In the genomic region with DNA sequence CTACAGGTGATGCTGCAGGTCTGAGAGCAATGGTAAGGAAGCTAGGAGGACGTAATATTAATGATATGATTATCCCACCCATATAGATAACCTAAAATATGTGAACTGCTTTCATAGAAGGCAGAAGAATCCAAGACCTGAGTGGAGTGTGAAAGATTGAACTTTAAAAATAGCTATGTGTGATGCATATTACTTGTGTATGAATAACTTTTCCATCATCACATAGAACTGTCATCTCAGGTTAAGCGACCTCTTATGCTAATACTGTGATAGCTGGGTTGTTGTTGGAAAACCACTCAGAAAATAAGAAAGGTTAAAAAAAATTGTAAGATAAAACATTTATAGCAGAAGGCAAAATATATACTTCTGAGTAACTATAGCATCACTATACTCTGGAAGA, we compare ENCODE assay signal across 28 cellular contexts.
"Had no signal": no experiment of that assay in that cellular context is flagged by ENCODE, and none has a peak within 500 bp of the region (broad histone marks: within the 10 kb centered on the region; RNA-seq: fewer than 3 reads in every experiment).

No MANE protein-coding gene starts in this region.

- H3K9me3 Mint-ChIP-seq: dendritic cell treated with granulocyte-macrophage colony-stimulating factor and Interleukin-4, amounts not matched to agents 40 ng/mL and 50 ng/mL, for 4 days; effector memory CD8-positive, alpha-beta T cell had no signal

- H3K27me3 ChIP-seq: colonic mucosa, dorsolateral prefrontal cortex, esophagus muscularis mucosa, esophagus squamous epithelium, foreskin keratinocyte, gastrocnemius medialis, gastroesophageal sphincter, heart left ventricle, heart right ventricle had no signal

- H3K36me3 ChIP-seq: colonic mucosa, esophagus muscularis mucosa, esophagus squamous epithelium, gastrocnemius medialis, gastroesophageal sphincter, heart left ventricle, heart right ventricle had no signal

- H3K27ac ChIP-seq: colonic mucosa, coronary artery, dorsolateral prefrontal cortex, epithelial cell of prostate, esophagus muscularis mucosa, esophagus squamous epithelium, foreskin keratinocyte, gastrocnemius medialis, gastroesophageal sphincter, heart left ventricle, heart right ventricle had no signal

- H3K4me3 ChIP-seq: colonic mucosa, coronary artery, dorsolateral prefrontal cortex, esophagus muscularis mucosa, esophagus squamous epithelium, gastrocnemius medialis, gastroesophageal sphincter, heart left ventricle, heart right ventricle had no signal

- H3K27me3 Mint-ChIP-seq: effector memory CD8-positive, alpha-beta T cell had no signal

- DNase-seq: colonic mucosa; cortex of kidney; dermis blood vessel endothelial cell; dorsolateral prefrontal cortex; effector CD4-positive, alpha-beta T cell; effector CD8-positive, alpha-beta T cell; effector memory CD4-positive, alpha-beta T cell; effector memory CD8-positive, alpha-beta T cell; endodermal cell; erythroblast; esophagus squamous epithelium; foreskin fibroblast; foreskin keratinocyte; foreskin melanocyte; gastrocnemius medialis; glutamatergic neuron; head of caudate nucleus; heart left ventricle; heart right ventricle had no signal

- H3K4me1 ChIP-seq: colonic mucosa, esophagus muscularis mucosa, esophagus squamous epithelium, foreskin keratinocyte, gastrocnemius medialis, gastroesophageal sphincter had no signal

- H3K4me3 Mint-ChIP-seq: dendritic cell treated with granulocyte-macrophage colony-stimulating factor and Interleukin-4, amounts not matched to agents 40 ng/mL and 50 ng/mL, for 4 days; effector memory CD8-positive, alpha-beta T cell; endodermal cell had no signal

- H3K4me1 Mint-ChIP-seq: endodermal cell had no signal

- H3K27ac Mint-ChIP-seq: dendritic cell treated with granulocyte-macrophage colony-stimulating factor and Interleukin-4, amounts not matched to agents 40 ng/mL and 50 ng/mL, for 4 days; effector memory CD8-positive, alpha-beta T cell; endodermal cell had no signal

- FAIRE-seq: endometrium, endothelial cell of umbilical vein, frontal cortex had no signal

- ATAC-seq: effector memory CD8-positive, alpha-beta T cell; esophagus mucosa; foreskin keratinocyte; gastrocnemius medialis; gastroesophageal sphincter had no signal

- H3K9me3 ChIP-seq: colonic mucosa, esophagus muscularis mucosa, esophagus squamous epithelium, gastrocnemius medialis, gastroesophageal sphincter, heart left ventricle had no signal
